In the genomic region with DNA sequence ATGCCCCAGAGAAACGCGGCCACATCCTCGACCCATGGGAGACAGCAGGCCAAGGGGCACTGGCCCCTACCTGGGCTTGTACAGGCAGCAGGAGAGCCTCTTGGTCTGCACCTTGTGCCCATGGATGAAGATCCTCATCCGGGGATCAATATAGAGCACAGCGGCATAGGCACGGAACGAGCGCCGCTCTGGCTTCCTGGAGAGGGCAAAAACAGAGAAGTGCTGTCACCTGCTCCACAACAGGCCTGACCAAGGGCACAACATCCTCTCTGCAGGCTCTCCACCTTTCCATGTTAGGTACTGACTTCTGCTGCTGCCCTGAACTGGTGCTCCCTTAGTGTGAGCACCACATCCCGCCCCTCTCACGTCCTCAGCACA, we compare ENCODE assay signal across 21 cellular contexts. TPM values are rescaled to one million over a fixed set of nuclear protein-coding genes. Genes with fewer than 3 reads are reported as not detected.
DNase-seq lines count a peak whose midpoint lies in the region; ATAC-seq lines count a peak whose summit lies in the region.
"Had no signal": no experiment of that assay in that cellular context is flagged by ENCODE, and none has a peak within 500 bp of the region (broad histone marks: within the 10 kb centered on the region; RNA-seq: fewer than 3 reads in every experiment).

No MANE protein-coding gene starts in this region.

- ATAC-seq in activated naive CD8-positive, alpha-beta T cell treated with anti-CD3 and anti-CD28 coated beads, Interleukin-2, amount 50 U/mL, for 24 hours, result peak; percentile 17
- no peak for ATAC-seq in natural killer cell treated with Interleukin-12 subunit alpha and Interleukin-12 subunit beta and Interleukin-15 and Interleukin-18, amount 100 ng/mL, for 72 hours
- ATAC-seq in esophagus mucosa, result no peak
- ATAC-seq: A549, heart right ventricle, left colon, pancreas, right lobe of liver had no signal

- peak overlapping the region; percentile 70 for H3K4me3 Mint-ChIP-seq in activated CD4-positive, alpha-beta T cell treated with anti-CD3 and anti-CD28 coated beads, Interleukin-2, amount 10 ng/mL, durations not matched to agents 7 days and 5 days
- peak overlapping the region; percentile 61 for H3K4me3 Mint-ChIP-seq in activated CD4-positive, alpha-beta memory T cell treated with anti-CD3 and anti-CD28 coated beads for 36 hours
- H3K4me3 Mint-ChIP-seq in activated naive CD8-positive, alpha-beta T cell treated with anti-CD3 and anti-CD28 coated beads, Interleukin-2, amount 50 U/mL, for 24 hours, result peak overlapping the region; percentile 28
- no peak overlapping the region for H3K4me3 Mint-ChIP-seq in natural killer cell treated with Interleukin-12 subunit alpha and Interleukin-12 subunit beta and Interleukin-15 and Interleukin-18, amount 100 ng/mL, for 72 hours

- POLR2A ChIA-PET in activated CD4-positive, alpha-beta T cell treated with anti-CD3 and anti-CD28 coated beads, Interleukin-2, amount 10 ng/mL, durations not matched to agents 7 days and 5 days (lab: Charles Lee), result no interaction called here
- POLR2A ChIA-PET in activated CD4-positive, alpha-beta memory T cell treated with anti-CD3 and anti-CD28 coated beads for 36 hours (lab: Charles Lee), result interaction anchor here (1.1 to 3.1 kb wide), 2 partner anchors 20 to 27 kb away, joined by 3 to 14 read pairs; partner anchors contain the start of genes MORC2 and TUG1

- peaks cover 85% of the 10 kb centered on the region for H3K36me3 Mint-ChIP-seq in activated CD4-positive, alpha-beta T cell treated with anti-CD3 and anti-CD28 coated beads, Interleukin-2, amount 10 ng/mL, durations not matched to agents 7 days and 5 days (ENCODE audit: low read depth)
- H3K36me3 Mint-ChIP-seq in activated CD4-positive, alpha-beta memory T cell treated with anti-CD3 and anti-CD28 coated beads for 36 hours, result peaks cover 54% of the 10 kb centered on the region
- H3K36me3 Mint-ChIP-seq in activated naive CD8-positive, alpha-beta T cell treated with anti-CD3 and anti-CD28 coated beads, Interleukin-2, amount 50 U/mL, for 24 hours (ENCODE audit: low read depth), result peaks cover 70% of the 10 kb centered on the region
- H3K36me3 Mint-ChIP-seq in natural killer cell treated with Interleukin-12 subunit alpha and Interleukin-12 subunit beta and Interleukin-15 and Interleukin-18, amount 100 ng/mL, for 72 hours, result peaks cover 31% of the 10 kb centered on the region

- peak overlapping the region; percentile 94 for H3K27ac Mint-ChIP-seq in activated CD4-positive, alpha-beta T cell treated with anti-CD3 and anti-CD28 coated beads, Interleukin-2, amount 10 ng/mL, durations not matched to agents 7 days and 5 days
- peak overlapping the region; percentile 89 for H3K27ac Mint-ChIP-seq in activated CD4-positive, alpha-beta memory T cell treated with anti-CD3 and anti-CD28 coated beads for 36 hours
- peak overlapping the region; percentile 72 for H3K27ac Mint-ChIP-seq in activated naive CD8-positive, alpha-beta T cell treated with anti-CD3 and anti-CD28 coated beads, Interleukin-2, amount 50 U/mL, for 24 hours
- H3K27ac Mint-ChIP-seq in natural killer cell treated with Interleukin-12 subunit alpha and Interleukin-12 subunit beta and Interleukin-15 and Interleukin-18, amount 100 ng/mL, for 72 hours, result peak overlapping the region; percentile 3 to 72

- peaks cover 76% of the 10 kb centered on the region for H3K4me1 Mint-ChIP-seq in activated CD4-positive, alpha-beta T cell treated with anti-CD3 and anti-CD28 coated beads, Interleukin-2, amount 10 ng/mL, durations not matched to agents 7 days and 5 days
- H3K4me1 Mint-ChIP-seq in activated CD4-positive, alpha-beta memory T cell treated with anti-CD3 and anti-CD28 coated beads for 36 hours (ENCODE audit: low read depth), result peaks cover 69% of the 10 kb centered on the region
- H3K4me1 Mint-ChIP-seq in activated naive CD8-positive, alpha-beta T cell treated with anti-CD3 and anti-CD28 coated beads, Interleukin-2, amount 50 U/mL, for 24 hours, result peaks cover 64% of the 10 kb centered on the region
- H3K4me1 Mint-ChIP-seq in natural killer cell treated with Interleukin-12 subunit alpha and Interleukin-12 subunit beta and Interleukin-15 and Interleukin-18, amount 100 ng/mL, for 72 hours (ENCODE audit: low read depth in 2 of 2), result peaks cover 16 to 32% of the 10 kb centered on the region in 2 donors

- no peak for DNase-seq in activated CD4-positive, alpha-beta T cell treated with anti-CD3 and anti-CD28 coated beads, Interleukin-2, amount 10 ng/mL, durations not matched to agents 7 days and 5 days
- no peak for DNase-seq in activated CD4-positive, alpha-beta T cell treated with anti-CD3 and anti-CD28 coated beads for 1 hour
- no peak for DNase-seq in activated CD4-positive, alpha-beta memory T cell treated with anti-CD3 and anti-CD28 coated beads for 36 hours
- DNase-seq in activated naive CD8-positive, alpha-beta T cell treated with anti-CD3 and anti-CD28 coated beads, Interleukin-2, amount 50 U/mL, for 24 hours, result no peak
- DNase-seq in natural killer cell treated with Interleukin-12 subunit alpha and Interleukin-12 subunit beta and Interleukin-15 and Interleukin-18, amount 100 ng/mL, for 72 hours (ENCODE audit: low spot score), result no peak
- DNase-seq in DMS53 treated with DMSO at 0.1 percent for 48 hours (lab: John Stamatoyannopoulos, UW; ENCODE audit: unreplicated experiment) (no peak), KG1 (lab: John Stamatoyannopoulos, UW) (no peak)
- DNase-seq: anterior cingulate cortex, BE2C, dermis blood vessel endothelial cell, heart right ventricle, Kasumi-1, left colon, mesenchymal stem cell, NCI-H187 treated with DMSO at 0.1 percent for 48 hours, NCI-H2227 treated with DMSO at 0.1 percent for 48 hours, pancreas, right lobe of liver, substantia nigra had no signal

- no peaks in the 10 kb centered on the region for H3K27me3 Mint-ChIP-seq in activated CD4-positive, alpha-beta T cell treated with anti-CD3 and anti-CD28 coated beads, Interleukin-2, amount 10 ng/mL, durations not matched to agents 7 days and 5 days
- no peaks in the 10 kb centered on the region for H3K27me3 Mint-ChIP-seq in activated CD4-positive, alpha-beta memory T cell treated with anti-CD3 and anti-CD28 coated beads for 36 hours
- H3K27me3 Mint-ChIP-seq in activated naive CD8-positive, alpha-beta T cell treated with anti-CD3 and anti-CD28 coated beads, Interleukin-2, amount 50 U/mL, for 24 hours, result no peaks in the 10 kb centered on the region
- H3K27me3 Mint-ChIP-seq in natural killer cell treated with Interleukin-12 subunit alpha and Interleukin-12 subunit beta and Interleukin-15 and Interleukin-18, amount 100 ng/mL, for 72 hours, result no peaks in the 10 kb centered on the region

- peaks cover 3% of the 10 kb centered on the region for H3K9me3 Mint-ChIP-seq in activated CD4-positive, alpha-beta T cell treated with anti-CD3 and anti-CD28 coated beads, Interleukin-2, amount 10 ng/mL, durations not matched to agents 7 days and 5 days
- no peaks in the 10 kb centered on the region for H3K9me3 Mint-ChIP-seq in activated CD4-positive, alpha-beta memory T cell treated with anti-CD3 and anti-CD28 coated beads for 36 hours
- H3K9me3 Mint-ChIP-seq in activated naive CD8-positive, alpha-beta T cell treated with anti-CD3 and anti-CD28 coated beads, Interleukin-2, amount 50 U/mL, for 24 hours, result no peaks in the 10 kb centered on the region
- no peaks in the 10 kb centered on the region for H3K9me3 Mint-ChIP-seq in natural killer cell treated with Interleukin-12 subunit alpha and Interleukin-12 subunit beta and Interleukin-15 and Interleukin-18, amount 100 ng/mL, for 72 hours

- intact Hi-C loops in activated CD4-positive, alpha-beta memory T cell treated with anti-CD3 and anti-CD28 coated beads for 36 hours (cut with micrococcal nuclease), result loop anchor here (2.0 to 10.0 kb wide), 4 partner anchors 143 to 333 kb away; partner anchors contain the start of gene PLA2G3

- CTCF ChIA-PET in activated CD4-positive, alpha-beta T cell treated with anti-CD3 and anti-CD28 coated beads, Interleukin-2, amount 10 ng/mL, durations not matched to agents 7 days and 5 days (lab: Charles Lee), result no interaction called here
- CTCF ChIA-PET in activated CD4-positive, alpha-beta memory T cell treated with anti-CD3 and anti-CD28 coated beads for 36 hours (lab: Charles Lee), result interaction anchor here (1.0 to 1.8 kb wide), 6 partner anchors 21 to 178 kb away, joined by 3 to 9 read pairs (median 4); partner anchors contain the start of gene SELENOM

RNA-seq across cellular contexts. Expression of gene MORC2, which starts 27.2 kb away (rescaled TPM):
- total RNA-seq in activated CD4-positive, alpha-beta T cell treated with anti-CD3 and anti-CD28 coated beads, Interleukin-2, amount 10 ng/mL, durations not matched to agents 7 days and 5 days, result 10 to 100 TPM; 39.2 to 49.4 TPM
- 10 to 100 TPM; 20.3 to 20.9 TPM for total RNA-seq in activated CD4-positive, alpha-beta memory T cell treated with anti-CD3 and anti-CD28 coated beads for 36 hours
- 10 to 100 TPM; 23.6 to 30.4 TPM for total RNA-seq in natural killer cell treated with Interleukin-12 subunit alpha and Interleukin-12 subunit beta and Interleukin-15 and Interleukin-18, amount 100 ng/mL, for 72 hours
- total RNA-seq in esophagus mucosa, result 13.4 TPM

RNA-seq across cellular contexts. Expression of gene TUG1, which starts 27.7 kb away (rescaled TPM):
- total RNA-seq in activated CD4-positive, alpha-beta T cell treated with anti-CD3 and anti-CD28 coated beads, Interleukin-2, amount 10 ng/mL, durations not matched to agents 7 days and 5 days, result 10 to 100 TPM; 84.8 to 98.2 TPM
- total RNA-seq in activated CD4-positive, alpha-beta memory T cell treated with anti-CD3 and anti-CD28 coated beads for 36 hours, result 10 to 100 TPM; 35.6 to 38.3 TPM
- total RNA-seq in natural killer cell treated with Interleukin-12 subunit alpha and Interleukin-12 subunit beta and Interleukin-15 and Interleukin-18, amount 100 ng/mL, for 72 hours, result 10 to 100 TPM; 52.1 to 71.1 TPM
- total RNA-seq in esophagus mucosa, result 41.0 TPM

Comparison
In these comparisons a context has a peak if more than half of its experiments do, and no peak if none do; other contexts are left out.
1. H3K27ac Mint-ChIP-seq: peak in every context shown above with its lines; median percentile 94 in activated CD4-positive, alpha-beta T cell treated with anti-CD3 and anti-CD28 coated beads, Interleukin-2, amount 10 ng/mL, durations not matched to agents 7 days and 5 days; 89 in activated CD4-positive, alpha-beta memory T cell treated with anti-CD3 and anti-CD28 coated beads for 36 hours; 72 in activated naive CD8-positive, alpha-beta T cell treated with anti-CD3 and anti-CD28 coated beads, Interleukin-2, amount 50 U/mL, for 24 hours; 38 in natural killer cell treated with Interleukin-12 subunit alpha and Interleukin-12 subunit beta and Interleukin-15 and Interleukin-18, amount 100 ng/mL, for 72 hours.